In genomic region chr5:91212336-91213092, GRCh38 we compare ENCODE assay signal across 2 cellular contexts.
TF ChIP-seq lines count a peak whose summit lies in the region.

No MANE protein-coding gene starts in this region.

TF ChIP-seq in Ishikawa, 13 proteins besides CTCF, POLR2A, EP300 and RAD21:
- TF ChIP-seq REST (IDR thresholded peaks at IDR 0.05; ENCODE audit: low read depth) (no peak), USF1 (IDR thresholded peaks at IDR 0.05) (peak; percentile 87), MAX (IDR thresholded peaks at IDR 0.05) (no peak)

TF ChIP-seq in GM23338, 12 proteins besides CTCF, POLR2A, EP300 and RAD21 (continued from another document):
- TF ChIP-seq REST (IDR thresholded peaks at IDR 0.05; ENCODE audit: unreplicated experiment): no peak
